Comparison of ENCODE assay signal across 15 cellular contexts in the genomic region with DNA sequence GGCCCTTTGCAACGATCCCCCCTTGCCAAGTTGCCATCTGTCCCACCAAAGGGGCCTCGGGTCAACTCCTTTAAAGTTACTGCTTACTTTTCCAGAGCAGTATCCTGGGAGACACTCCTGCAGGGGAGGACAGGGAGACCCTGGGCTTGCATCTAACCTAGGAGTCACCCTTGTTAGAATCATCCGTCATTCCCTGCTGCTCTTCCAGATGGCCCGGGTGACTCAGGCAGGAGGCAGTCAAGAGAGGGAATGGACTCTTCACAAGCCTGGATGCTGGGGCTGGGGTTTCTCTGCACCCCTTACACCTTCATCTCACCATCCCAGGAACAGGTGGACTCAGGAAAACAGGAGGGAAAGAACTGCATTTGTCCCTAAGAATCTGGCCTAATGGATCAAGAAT.
DNase-seq lines count a peak whose midpoint lies in the region; ATAC-seq lines count a peak whose summit lies in the region.
"Had no signal": no experiment of that assay in that cellular context is flagged by ENCODE, and none has a peak within 500 bp of the region (broad histone marks: within the 10 kb centered on the region; RNA-seq: fewer than 3 reads in every experiment).

No MANE protein-coding gene starts in this region.

- ATAC-seq in GM21390 (IDR thresholded peaks at IDR 0.05; ENCODE audit: unreplicated experiment), result no peak
- ATAC-seq: HCT116, Right ventricle myocardium inferior had no signal

- DNase-seq in AG20443 (ENCODE audit: low spot score) (peak; percentile 58), HCEC 1CT (peak; percentile 34), NCI-H69 (lab: John Stamatoyannopoulos, UW) (peak; percentile 68), hepatic stellate cell (ENCODE audit: low spot score) (peak; percentile 26), DMS153 (lab: John Stamatoyannopoulos, UW) (no peak)
- no peak for DNase-seq in stimulated activated CD4-positive, alpha-beta T cell treated with anti-CD3 and anti-CD28 coated beads, Interleukin-4, amount 100 ng/mL, for 4 hours
- DNase-seq: ACHN; CD8-positive, alpha-beta memory T cell; NCI-H1436; NCI-H2081 treated with DMSO at 0.1 percent for 48 hours; NCI-H345; NCI-H774 had no signal

Comparison
In these comparisons a context has a peak if more than half of its experiments do, and no peak if none do; other contexts are left out.
1. DNase-seq: peak in AG20443 (single experiment), HCEC 1CT (single experiment), NCI-H69 (single experiment) and hepatic stellate cell (single experiment); none in stimulated activated CD4-positive, alpha-beta T cell treated with anti-CD3 and anti-CD28 coated beads, Interleukin-4, amount 100 ng/mL, for 4 hours (0 of 2) and DMS153 (single experiment).